9 cellular contexts compared by ENCODE assay signal in the genomic region with DNA sequence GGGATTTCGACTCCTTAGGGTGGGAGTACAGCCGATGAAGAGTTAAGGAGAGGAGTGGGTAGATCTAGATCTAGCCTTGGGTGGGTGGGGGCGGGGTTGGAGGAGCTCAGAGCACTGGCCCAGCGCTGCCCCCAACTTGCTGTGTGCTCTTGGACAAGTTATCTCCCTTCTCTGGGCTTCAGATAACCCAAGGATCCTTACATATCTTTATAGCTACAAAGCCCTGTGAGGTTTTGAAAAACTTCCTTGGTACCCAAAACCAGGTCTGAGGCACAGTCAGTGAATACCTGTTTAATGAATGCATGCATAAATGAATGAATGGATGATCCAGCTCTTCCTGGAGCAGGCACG. TPM values are rescaled to one million over a fixed set of nuclear protein-coding genes. Genes with fewer than 3 reads are reported as not detected.
DNase-seq lines count a peak whose midpoint lies in the region; ATAC-seq and TF ChIP-seq lines count a peak whose summit lies in the region.
"Had no signal": no experiment of that assay in that cellular context is flagged by ENCODE, and none has a peak within 500 bp of the region (broad histone marks: within the 10 kb centered on the region; RNA-seq: fewer than 3 reads in every experiment).

No MANE protein-coding gene starts in this region.

- H3K4me1 ChIP-seq in ES-I3 (ENCODE audit: insufficient read depth, low read length) (peaks cover 8% of the 10 kb centered on the region; the same call in 1 of the 2 replicates), Peyer's patch (peaks cover 0 to 35% (median 22%) of the 10 kb centered on the region in 4 donors), esophagus squamous epithelium (peaks cover 26 to 85% (median 31%) of the 10 kb centered on the region in 3 donors), rectal smooth muscle tissue (ENCODE audit: control insufficient read depth, insufficient read depth, low read length) (peaks cover 2% of the 10 kb centered on the region)

- H3K27me3 ChIP-seq in Peyer's patch (no peaks in the 10 kb centered on the region), esophagus squamous epithelium (peaks cover 0 to 6% (median 0%) of the 10 kb centered on the region in 4 donors), rectal smooth muscle tissue (ENCODE audit: control insufficient read depth, insufficient read depth, low read length) (no peaks in the 10 kb centered on the region)
- H3K27me3 ChIP-seq: SJSA1 had no signal

- no peak for ATAC-seq in GM21723 (IDR thresholded peaks at IDR 0.05; ENCODE audit: unreplicated experiment)

- DNase-seq in Peyer's patch (no peak), esophagus squamous epithelium (lab: John Stamatoyannopoulos, UW) (no peak), midbrain (lab: John Stamatoyannopoulos, UW) (no peak), NCI-H2029 treated with DMSO at 0.1 percent for 48 hours (lab: John Stamatoyannopoulos, UW) (no peak), HK-2 (ENCODE audit: unreplicated experiment) (no peak)

- peak overlapping the region; percentile 89 to 98 (median 93) for H3K27ac ChIP-seq in Peyer's patch
- peak overlapping the region in 2 of 4 donors; percentile 82 to 90 for H3K27ac ChIP-seq in esophagus squamous epithelium
- H3K27ac ChIP-seq in rectal smooth muscle tissue (ENCODE audit: low read depth, low read length), result no peak overlapping the region

- intact Hi-C loops in esophagus squamous epithelium (cut with DNase I), result no loop called here

- 59 to 77% methylated on average over 2 to 4 of the region's 5 CpGs for WGBS in esophagus squamous epithelium, 2 donors

- H3K9ac ChIP-seq in ES-I3 (ENCODE audit: low read depth, low read length), result peak overlapping the region; percentile 67; the same call in 1 of the 2 replicates
- H3K9ac ChIP-seq in rectal smooth muscle tissue (ENCODE audit: low read length), result no peak overlapping the region

- TF ChIP-seq CTCF in Peyer's patch (IDR thresholded peaks at IDR 0.05) (no peak), esophagus squamous epithelium (IDR thresholded peaks at IDR 0.05) (no peak)

- H3K4me3 ChIP-seq in Peyer's patch (peak overlapping the region in 3 of 4 donors; percentile 48 to 85 (median 78)), esophagus squamous epithelium (peak overlapping the region in 3 of 4 donors; percentile 65 to 79 (median 70)), rectal smooth muscle tissue (ENCODE audit: low read length) (peak overlapping the region; percentile 89)

- peaks cover 2% of the 10 kb centered on the region; the same call in 1 of the 2 replicates for H3K36me3 ChIP-seq in ES-I3 (ENCODE audit: insufficient read depth, low read length)
- peaks cover 0 to 4% (median 0%) of the 10 kb centered on the region in 3 donors for H3K36me3 ChIP-seq in Peyer's patch
- H3K36me3 ChIP-seq in esophagus squamous epithelium, result peaks cover 0 to 6% (median 0%) of the 10 kb centered on the region in 3 donors
- no peaks in the 10 kb centered on the region for H3K36me3 ChIP-seq in rectal smooth muscle tissue (ENCODE audit: control insufficient read depth, insufficient read depth, low read length)

- H3K9me3 ChIP-seq in ES-I3 (ENCODE audit: control insufficient read depth, insufficient read depth, low read length), result no peaks in the 10 kb centered on the region
- H3K9me3 ChIP-seq in Peyer's patch, result no peaks in the 10 kb centered on the region
- no peaks in the 10 kb centered on the region for H3K9me3 ChIP-seq in esophagus squamous epithelium

- no peak for TF ChIP-seq POLR2A in Peyer's patch (IDR thresholded peaks at IDR 0.05)
- TF ChIP-seq POLR2A in esophagus squamous epithelium (IDR thresholded peaks at IDR 0.05), result no peak

RNA-seq across cellular contexts. Expression of a gene that starts 1.3 kb away (rescaled TPM):
- total RNA-seq in Peyer's patch, result 10 to 100 TPM; 31.5 to 91.6 (median 55.6) TPM
- 10 to 100 TPM; 14.9 to 66.8 (median 26.3) TPM for total RNA-seq in esophagus squamous epithelium
